In the genomic region with DNA sequence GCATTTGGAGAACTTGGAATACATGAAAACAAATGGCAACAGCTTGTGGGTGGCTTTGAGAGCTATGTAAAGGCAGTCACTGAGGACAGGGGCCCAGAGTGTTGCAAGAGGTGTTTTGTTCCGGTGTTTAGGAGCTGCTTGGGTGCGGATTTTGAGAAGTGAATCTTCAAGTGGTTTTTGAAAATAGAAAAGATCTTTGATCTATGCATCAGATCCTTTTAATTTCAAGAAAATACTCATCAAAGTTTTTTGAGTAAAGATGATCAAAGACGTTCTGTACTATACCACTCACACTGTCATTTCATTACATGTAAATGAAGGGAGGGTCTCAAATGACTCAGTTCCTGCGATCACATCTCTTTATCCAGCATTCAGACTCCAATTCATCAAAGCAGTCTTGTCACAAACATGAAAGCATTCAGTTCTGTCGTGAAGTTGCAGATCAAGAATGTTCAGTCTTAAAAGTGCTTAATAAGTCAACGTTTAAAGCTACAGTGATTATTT, we compare ENCODE assay signal across 11 cellular contexts.
DNase-seq lines count a peak whose midpoint lies in the region; ATAC-seq and TF ChIP-seq lines count a peak whose summit lies in the region.
"Had no signal": no experiment of that assay in that cellular context is flagged by ENCODE, and none has a peak within 500 bp of the region (broad histone marks: within the 10 kb centered on the region; RNA-seq: fewer than 3 reads in every experiment).

No MANE protein-coding gene starts in this region.

- TF ChIP-seq POLR2A in thyroid gland (IDR thresholded peaks at IDR 0.05), result no peak

- peak; percentile 88 for ATAC-seq in GM18502 (IDR thresholded peaks at IDR 0.05; ENCODE audit: poor library complexity, unreplicated experiment)
- ATAC-seq in HG02623 (IDR thresholded peaks at IDR 0.05; ENCODE audit: unreplicated experiment), result peak; percentile 66

- H3K36me3 Mint-ChIP-seq in T-helper 2 cell treated with Interferon-gamma antibody and Interleukin-4, amounts not matched to agents 5 μg/mL and 100 μg/mL, for 36 hours (ENCODE audit: low read depth), result peaks cover 2% of the 10 kb centered on the region

- peaks cover 12% of the 10 kb centered on the region for H3K9me3 Mint-ChIP-seq in T-helper 2 cell treated with Interferon-gamma antibody and Interleukin-4, amounts not matched to agents 5 μg/mL and 100 μg/mL, for 36 hours

- no peak overlapping the region for H3K27ac ChIP-seq in thyroid gland
- peak overlapping the region in 1 of 2 donors; percentile 27 for H3K27ac ChIP-seq in ascending aorta
- H3K27ac ChIP-seq: cardiac muscle cell had no signal

- intact Hi-C loops in thyroid gland (cut with DNase I), result no loop called here
- intact Hi-C loops in ascending aorta (cut with DNase I), result no loop called here

- H3K27ac Mint-ChIP-seq in T-helper 2 cell treated with Interferon-gamma antibody and Interleukin-4, amounts not matched to agents 5 μg/mL and 100 μg/mL, for 36 hours, result peak overlapping the region; percentile 88

- peaks cover 13 to 14% of the 10 kb centered on the region in 2 donors for H3K4me1 ChIP-seq in thyroid gland
- peaks cover 0 to 3% of the 10 kb centered on the region in 2 donors for H3K4me1 ChIP-seq in ascending aorta

- no peak overlapping the region for H3K4me3 ChIP-seq in thyroid gland (replicated peaks in 1 of 3)
- no peak overlapping the region for H3K4me3 ChIP-seq in H7 (ENCODE audit: insufficient read depth, low read depth, low read length)
- no peak overlapping the region for H3K4me3 ChIP-seq in ascending aorta
- H3K4me3 ChIP-seq: cardiac muscle cell had no signal

- H3K9me3 ChIP-seq in thyroid gland (no peaks in the 10 kb centered on the region), ascending aorta (no peaks in the 10 kb centered on the region)

- WGBS in thyroid gland, 2 donors, result 35 to 45% methylated on average over 6 of the region's 6 CpGs

- DNase-seq in T-helper 2 cell treated with Interferon-gamma antibody and Interleukin-4, amounts not matched to agents 5 μg/mL and 100 μg/mL, for 36 hours (ENCODE audit: low spot score), result peak; percentile 69
- DNase-seq in stimulated activated CD4-positive, alpha-beta T cell treated with anti-CD3 and anti-CD28 coated beads, Interleukin-12 subunit alpha, Interleukin-12 subunit beta, amount 100 ng/mL, for 4 hours, result peak; percentile 30
- DNase-seq in thyroid gland (no peak), globus pallidus (ENCODE audit: low spot score) (no peak), H7 (no peak), ascending aorta (ENCODE audit: low spot score in 2 of 2) (no peak)
- DNase-seq: islet precursor cell, SHP77 treated with DMSO at 0.1 percent for 48 hours had no signal

- TF ChIP-seq CTCF in thyroid gland (IDR thresholded peaks at IDR 0.05) (no peak), ascending aorta (IDR thresholded peaks at IDR 0.05) (no peak)

- H3K27me3 ChIP-seq in thyroid gland, result no peaks in the 10 kb centered on the region
- no peaks in the 10 kb centered on the region for H3K27me3 ChIP-seq in H7 (ENCODE audit: control insufficient read depth, insufficient read depth, low read length)
- H3K27me3 ChIP-seq in ascending aorta, result no peaks in the 10 kb centered on the region
- H3K27me3 ChIP-seq: cardiac muscle cell had no signal

- no peaks in the 10 kb centered on the region for H3K27me3 Mint-ChIP-seq in T-helper 2 cell treated with Interferon-gamma antibody and Interleukin-4, amounts not matched to agents 5 μg/mL and 100 μg/mL, for 36 hours (ENCODE audit: low read depth)

- peaks cover 30% of the 10 kb centered on the region for H3K4me1 Mint-ChIP-seq in T-helper 2 cell treated with Interferon-gamma antibody and Interleukin-4, amounts not matched to agents 5 μg/mL and 100 μg/mL, for 36 hours (ENCODE audit: low read depth)

- H3K36me3 ChIP-seq in thyroid gland (no peaks in the 10 kb centered on the region), H7 (replicated peaks; ENCODE audit: control insufficient read depth, insufficient read depth, low read length) (no peaks in the 10 kb centered on the region), ascending aorta (no peaks in the 10 kb centered on the region)
- H3K36me3 ChIP-seq: cardiac muscle cell had no signal

- H3K4me3 Mint-ChIP-seq in T-helper 2 cell treated with Interferon-gamma antibody and Interleukin-4, amounts not matched to agents 5 μg/mL and 100 μg/mL, for 36 hours, result peak overlapping the region; percentile 40

Comparison
In these comparisons a context has a peak if more than half of its experiments do, and no peak if none do; other contexts are left out.
1. DNase-seq: peak in T-helper 2 cell treated with Interferon-gamma antibody and Interleukin-4, amounts not matched to agents 5 μg/mL and 100 μg/mL, for 36 hours (single experiment) and stimulated activated CD4-positive, alpha-beta T cell treated with anti-CD3 and anti-CD28 coated beads, Interleukin-12 subunit alpha, Interleukin-12 subunit beta, amount 100 ng/mL, for 4 hours (single experiment); none in thyroid gland (0 of 2), globus pallidus (single experiment), H7 (single experiment) and ascending aorta (0 of 2).